15 cellular contexts compared by ENCODE assay signal in genomic region chr5:103943243-103943642, GRCh38.
DNase-seq lines count a peak whose midpoint lies in the region; ATAC-seq and TF ChIP-seq lines count a peak whose summit lies in the region.
"Had no signal": no experiment of that assay in that cellular context is flagged by ENCODE, and none has a peak within 500 bp of the region (broad histone marks: within the 10 kb centered on the region; RNA-seq: fewer than 3 reads in every experiment).

No MANE protein-coding gene starts in this region.

- CTCF ChIA-PET in HCT116 (lab: Charles Lee) (interaction anchor here (0.6 to 1.0 kb wide), 2 partner anchors 236 to 361 kb away, joined by 3 to 5 read pairs; no protein-coding TSS in a partner anchor), WTC11 (lab: Charles Lee) (no interaction called here)

- H3K4me3 Mint-ChIP-seq in WTC11 (no peak overlapping the region), neural progenitor cell (no peak overlapping the region)
- H3K4me3 Mint-ChIP-seq: CD8-positive, alpha-beta memory T cell; GM23338; IgD-negative memory B cell had no signal

- TF ChIP-seq RAD21 in HCT116 (IDR thresholded peaks at IDR 0.05; ENCODE audit: low read depth): no peak

- no peaks in the 10 kb centered on the region for H3K4me1 Mint-ChIP-seq in WTC11
- H3K4me1 Mint-ChIP-seq in neural progenitor cell: peaks cover 4% of the 10 kb centered on the region
- H3K4me1 Mint-ChIP-seq: CD8-positive, alpha-beta memory T cell; GM23338; IgD-negative memory B cell had no signal

- DNase-seq in HCT116 (ENCODE audit: low read depth, low spot score) (no peak), WTC11 (ENCODE audit: low spot score) (no peak), neural progenitor cell (ENCODE audit: low spot score) (no peak), GM03348 (ENCODE audit: low spot score) (no peak), germinal center (ENCODE audit: low spot score) (no peak), G401 (ENCODE audit: low spot score) (no peak), T-helper 2 cell (no peak)
- DNase-seq: Caco-2; CD8-positive, alpha-beta memory T cell; H7 had no signal

- intact Hi-C loops in HCT116 (cut with micrococcal nuclease): loop anchor here (5.0 kb wide), 1 partner anchor 234 kb away; no protein-coding TSS in a partner anchor

- H3K9me2 ChIP-seq in HCT116 (ENCODE audit: insufficient read depth): no peaks in the 10 kb centered on the region

- peak overlapping the region; percentile 86 for H2AFZ ChIP-seq in HCT116 (ENCODE audit: low read depth, low read length, poor library complexity, severe bottlenecking)
- H2AFZ ChIP-seq in neural progenitor cell (replicated peaks): peak overlapping the region; percentile 47
- H2AFZ ChIP-seq: GM23338 had no signal

- no peaks in the 10 kb centered on the region for H3K9me3 Mint-ChIP-seq in WTC11
- no peaks in the 10 kb centered on the region for H3K9me3 Mint-ChIP-seq in neural progenitor cell
- H3K9me3 Mint-ChIP-seq: GM23338 had no signal

- no peak for ATAC-seq in HCT116
- no peak for ATAC-seq in WTC11
- ATAC-seq: A549, GM23338 had no signal

- H3K27me3 ChIP-seq in HCT116 (ENCODE audit: insufficient read depth, low read length) (no peaks in the 10 kb centered on the region), neural progenitor cell (no peaks in the 10 kb centered on the region)
- H3K27me3 ChIP-seq: BLaER1 had no signal

- H4K20me1 ChIP-seq in HCT116 (ENCODE audit: insufficient read depth) (no peaks in the 10 kb centered on the region), neural progenitor cell (ENCODE audit: low read depth) (no peaks in the 10 kb centered on the region)
- H4K20me1 ChIP-seq: BLaER1 had no signal

- H3K9me3 ChIP-seq in HCT116 (ENCODE audit: control insufficient read depth in 1 of 2, insufficient read depth in 1 of 2, low read depth in 1 of 2, low read length in 2 of 2): no peaks in the 10 kb centered on the region
- no peaks in the 10 kb centered on the region for H3K9me3 ChIP-seq in neural progenitor cell (ENCODE audit: low read depth)
- H3K9me3 ChIP-seq: A549, BLaER1, Caco-2 had no signal

- H3K79me2 ChIP-seq in HCT116 (ENCODE audit: insufficient read depth, low read length): no peaks in the 10 kb centered on the region
- no peaks in the 10 kb centered on the region for H3K79me2 ChIP-seq in neural progenitor cell (ENCODE audit: low read depth)

- peak overlapping the region; percentile 61; the same call in 1 of the 2 replicates for H3K27ac Mint-ChIP-seq in WTC11
- H3K27ac Mint-ChIP-seq in neural progenitor cell: no peak overlapping the region
- H3K27ac Mint-ChIP-seq: CD8-positive, alpha-beta memory T cell; GM23338; IgD-negative memory B cell had no signal

- H3K4me2 ChIP-seq in HCT116 (ENCODE audit: low read length): no peak overlapping the region
- no peak overlapping the region for H3K4me2 ChIP-seq in neural progenitor cell
- H3K4me2 ChIP-seq: A549, BLaER1, GM23338 had no signal

- H3K4me1 ChIP-seq in HCT116 (ENCODE audit: control insufficient read depth in 1 of 2, insufficient read depth in 2 of 2, low read length in 2 of 2) (no peaks in the 10 kb centered on the region), neural progenitor cell (no peaks in the 10 kb centered on the region)
- H3K4me1 ChIP-seq: A549, BLaER1, Caco-2 had no signal

- H3F3A ChIP-seq in neural progenitor cell (ENCODE audit: low read depth): no peaks in the 10 kb centered on the region

- H3K27me3 Mint-ChIP-seq in WTC11 (ENCODE audit: low read depth) (no peaks in the 10 kb centered on the region), neural progenitor cell (ENCODE audit: insufficient read depth, low read depth) (no peaks in the 10 kb centered on the region)
- H3K27me3 Mint-ChIP-seq: CD8-positive, alpha-beta memory T cell; IgD-negative memory B cell had no signal

- in situ Hi-C loops in G401 (cut with HindIII; ENCODE audit: low sequenced_read_pairs): no loop called here

- H3K27ac ChIP-seq in HCT116 (ENCODE audit: low read depth, low read length) (no peak overlapping the region), neural progenitor cell (no peak overlapping the region)
- H3K27ac ChIP-seq: A549, BLaER1 had no signal

- H3K9ac ChIP-seq in HCT116 (ENCODE audit: low read length): no peak overlapping the region
- H3K9ac ChIP-seq in neural progenitor cell: no peak overlapping the region
- H3K9ac ChIP-seq: BLaER1 had no signal

- H3K4me3 ChIP-seq in HCT116 (replicated peaks in 1 of 2; ENCODE audit: low read depth in 1 of 2, low read length in 2 of 2) (no peak overlapping the region), neural progenitor cell (no peak overlapping the region)
- H3K4me3 ChIP-seq: A549, BLaER1, GM12878, GM23338 had no signal

- BruUV-seq in HCT116 (replicated peaks; lab: Mats Ljungman, UMichigan): no TSS peak

- no peaks in the 10 kb centered on the region for H3K36me3 Mint-ChIP-seq in WTC11
- H3K36me3 Mint-ChIP-seq in neural progenitor cell: no peaks in the 10 kb centered on the region
- H3K36me3 Mint-ChIP-seq: CD8-positive, alpha-beta memory T cell; IgD-negative memory B cell had no signal

- RAD21 ChIA-PET in HCT116 (lab: Charles Lee; ENCODE audit: low non-redundant PET in 1 of 2, low total read pairs in 2 of 2, uncharacterized antibody in 2 of 2, unreplicated experiment in 2 of 2): interaction anchor here in 1 of 2 experiments (0.8 kb wide), 1 partner anchor 236 kb away, joined by 4 read pairs; no protein-coding TSS in a partner anchor

- POLR2A ChIA-PET in HCT116 (lab: Charles Lee): no interaction called here
- POLR2A ChIA-PET in WTC11 (lab: Charles Lee): no interaction called here

- no peak for TF ChIP-seq CTCF in HCT116 (IDR thresholded peaks at IDR 0.05 in 2 of 3, conservative IDR thresholded peaks at IDR 0.05 in 1 of 3; ENCODE audit: borderline replicate concordance in 1 of 3, insufficient read depth in 1 of 3, low read depth in 2 of 3, low read length in 2 of 3)
- no peak for TF ChIP-seq CTCF in WTC11 (IDR thresholded peaks at IDR 0.05)
- TF ChIP-seq CTCF in neural progenitor cell (IDR thresholded peaks at IDR 0.05): no peak

- no peak for TF ChIP-seq POLR2A in HCT116 (IDR thresholded peaks at IDR 0.05; ENCODE audit: borderline replicate concordance, extremely low read depth, insufficient read depth, insufficient read length)

- H3K36me3 ChIP-seq in HCT116 (ENCODE audit: control insufficient read depth in 1 of 2, insufficient read depth in 2 of 2, low read length in 2 of 2): no peaks in the 10 kb centered on the region
- no peaks in the 10 kb centered on the region for H3K36me3 ChIP-seq in neural progenitor cell
- H3K36me3 ChIP-seq: BLaER1 had no signal

TF ChIP-seq in HCT116, 20 proteins besides CTCF, POLR2A, EP300 and RAD21 (continues in another document):
- no peak for TF ChIP-seq ZNF274 (IDR thresholded peaks at IDR 0.05; ENCODE audit: low read depth, low read length)
- no peak for TF ChIP-seq CBX3 (IDR thresholded peaks at IDR 0.05; ENCODE audit: low read depth)
- no peak for TF ChIP-seq TCF7L2 (IDR thresholded peaks at IDR 0.05; ENCODE audit: borderline replicate concordance, extremely low read depth, insufficient read depth, insufficient read length)
- no peak for TF ChIP-seq ELF1 (IDR thresholded peaks at IDR 0.05; ENCODE audit: borderline replicate concordance, low read depth)
- no peak for TF ChIP-seq CEBPB (IDR thresholded peaks at IDR 0.05; ENCODE audit: low read depth)
- TF ChIP-seq YY1 (IDR thresholded peaks at IDR 0.05; ENCODE audit: extremely low read depth, insufficient replicate concordance, low read depth, low read length): no peak
- TF ChIP-seq SRF (IDR thresholded peaks at IDR 0.05; ENCODE audit: low read depth): no peak

TF ChIP-seq in WTC11, 78 proteins besides CTCF, POLR2A, EP300 and RAD21 (continues in another document):
- TF ChIP-seq, protein P1, sequence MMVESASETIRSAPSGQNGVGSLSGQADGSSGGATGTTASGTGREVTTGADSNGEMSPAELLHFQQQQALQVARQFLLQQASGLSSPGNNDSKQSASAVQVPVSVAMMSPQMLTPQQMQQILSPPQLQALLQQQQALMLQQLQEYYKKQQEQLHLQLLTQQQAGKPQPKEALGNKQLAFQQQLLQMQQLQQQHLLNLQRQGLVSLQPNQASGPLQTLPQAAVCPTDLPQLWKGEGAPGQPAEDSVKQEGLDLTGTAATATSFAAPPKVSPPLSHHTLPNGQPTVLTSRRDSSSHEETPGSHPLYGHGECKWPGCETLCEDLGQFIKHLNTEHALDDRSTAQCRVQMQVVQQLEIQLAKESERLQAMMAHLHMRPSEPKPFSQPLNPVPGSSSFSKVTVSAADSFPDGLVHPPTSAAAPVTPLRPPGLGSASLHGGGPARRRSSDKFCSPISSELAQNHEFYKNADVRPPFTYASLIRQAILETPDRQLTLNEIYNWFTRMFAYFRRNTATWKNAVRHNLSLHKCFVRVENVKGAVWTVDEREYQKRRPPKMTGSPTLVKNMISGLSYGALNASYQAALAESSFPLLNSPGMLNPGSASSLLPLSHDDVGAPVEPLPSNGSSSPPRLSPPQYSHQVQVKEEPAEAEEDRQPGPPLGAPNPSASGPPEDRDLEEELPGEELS (CRISPR knock-in tag; IDR thresholded peaks at IDR 0.05): no peak
- TF ChIP-seq, protein P2, sequence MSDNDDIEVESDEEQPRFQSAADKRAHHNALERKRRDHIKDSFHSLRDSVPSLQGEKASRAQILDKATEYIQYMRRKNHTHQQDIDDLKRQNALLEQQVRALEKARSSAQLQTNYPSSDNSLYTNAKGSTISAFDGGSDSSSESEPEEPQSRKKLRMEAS (CRISPR knock-in tag; IDR thresholded peaks at IDR 0.05): no peak
- TF ChIP-seq IRF1 (CRISPR knock-in tag; IDR thresholded peaks at IDR 0.05) (no peak), MYBL2 (CRISPR knock-in tag; IDR thresholded peaks at IDR 0.05) (no peak), ZNF317 (CRISPR knock-in tag; IDR thresholded peaks at IDR 0.05; ENCODE audit: borderline replicate concordance, low read depth) (no peak), JUN (CRISPR knock-in tag; IDR thresholded peaks at IDR 0.05) (no peak), JAZF1 (CRISPR knock-in tag; IDR thresholded peaks at IDR 0.05) (no peak), NR1H2 (CRISPR knock-in tag; IDR thresholded peaks at IDR 0.05) (no peak)
